17 cellular contexts compared by ENCODE assay signal in genomic region chr18:68429111-68429510, GRCh38.
DNase-seq lines count a peak whose midpoint lies in the region; ATAC-seq, FAIRE-seq and TF ChIP-seq lines count a peak whose summit lies in the region.
"Had no signal": no experiment of that assay in that cellular context is flagged by ENCODE, and none has a peak within 500 bp of the region (broad histone marks: within the 10 kb centered on the region; RNA-seq: fewer than 3 reads in every experiment).

No MANE protein-coding gene starts in this region.

- no peak for TF ChIP-seq CTCF in HFFc6 (IDR thresholded peaks at IDR 0.05)
- no peak for TF ChIP-seq CTCF in astrocyte (IDR thresholded peaks at IDR 0.05; ENCODE audit: insufficient read depth, low read depth, low read length)
- no peak for TF ChIP-seq CTCF in glutamatergic neuron (IDR thresholded peaks at IDR 0.05; ENCODE audit: partially characterized antibody, unreplicated experiment)
- no peak for TF ChIP-seq CTCF in smooth muscle cell (IDR thresholded peaks at IDR 0.05; ENCODE audit: borderline replicate concordance, insufficient read depth, poor library complexity, severe bottlenecking)

- H3K79me2 ChIP-seq in astrocyte (ENCODE audit: insufficient read depth, low read length) (no peaks in the 10 kb centered on the region), smooth muscle cell (ENCODE audit: low read depth) (no peaks in the 10 kb centered on the region)

- no peak overlapping the region for H3K4me2 ChIP-seq in astrocyte (ENCODE audit: low read length)
- peak overlapping the region; percentile 55 for H3K4me2 ChIP-seq in smooth muscle cell

- H3K4me3 ChIP-seq in astrocyte (ENCODE audit: insufficient read depth, low read depth, low read length) (no peak overlapping the region), smooth muscle cell (no peak overlapping the region)
- H3K4me3 ChIP-seq: BLaER1 treated with 17β-estradiol and CSF1 and Interleukin-3, amounts not matched to agents 10 nM and 100 nM; HAP-1; K562; MG63; Peyer's patch had no signal

- H3K27me3 Mint-ChIP-seq in HFFc6 (ENCODE audit: insufficient read depth) (no peaks in the 10 kb centered on the region), astrocyte (ENCODE audit: low read depth, unreplicated experiment) (no peaks in the 10 kb centered on the region), glutamatergic neuron (ENCODE audit: unreplicated experiment) (peaks cover 13% of the 10 kb centered on the region)

- H3K36me3 Mint-ChIP-seq in HFFc6 (ENCODE audit: low read depth) (peaks cover 4% of the 10 kb centered on the region; the same call in 1 of the 2 replicates), astrocyte (ENCODE audit: low read depth, unreplicated experiment) (no peaks in the 10 kb centered on the region), glutamatergic neuron (ENCODE audit: unreplicated experiment) (no peaks in the 10 kb centered on the region)

- H3K36me3 ChIP-seq in astrocyte (ENCODE audit: insufficient read depth, low read length) (no peaks in the 10 kb centered on the region), smooth muscle cell (ENCODE audit: low read depth) (no peaks in the 10 kb centered on the region)
- H3K36me3 ChIP-seq: BLaER1 treated with 17β-estradiol and CSF1 and Interleukin-3, amounts not matched to agents 10 nM and 100 nM; HAP-1; MG63; Peyer's patch had no signal

- peak overlapping the region; percentile 68 for H3K27ac Mint-ChIP-seq in HFFc6
- peak overlapping the region; percentile 22 for H3K27ac Mint-ChIP-seq in astrocyte (ENCODE audit: unreplicated experiment)
- H3K27ac Mint-ChIP-seq in glutamatergic neuron (ENCODE audit: unreplicated experiment), result peak overlapping the region; percentile 97

- H3F3A ChIP-seq in smooth muscle cell (ENCODE audit: low read depth), result peaks cover 15% of the 10 kb centered on the region

- H3K27ac ChIP-seq in astrocyte (ENCODE audit: low read depth, low read length), result peak overlapping the region; percentile 71
- H3K27ac ChIP-seq in smooth muscle cell (ENCODE audit: low read depth), result peak overlapping the region; percentile 95
- H3K27ac ChIP-seq: Peyer's patch had no signal

- H3K4me1 Mint-ChIP-seq in HFFc6 (ENCODE audit: low read depth) (peaks cover 78% of the 10 kb centered on the region), astrocyte (ENCODE audit: low read depth, unreplicated experiment) (peaks cover 51% of the 10 kb centered on the region), glutamatergic neuron (ENCODE audit: low read depth, unreplicated experiment) (peaks cover 57% of the 10 kb centered on the region)

- no peak overlapping the region for H3K4me3 Mint-ChIP-seq in HFFc6
- no peak overlapping the region for H3K4me3 Mint-ChIP-seq in astrocyte (ENCODE audit: unreplicated experiment)
- H3K4me3 Mint-ChIP-seq in glutamatergic neuron (ENCODE audit: unreplicated experiment), result peak overlapping the region; percentile 74

- intact Hi-C loops in cardiac septum (cut with DNase I), result no loop called here

- H3K27me3 ChIP-seq in astrocyte (ENCODE audit: insufficient read depth, low read length) (no peaks in the 10 kb centered on the region), smooth muscle cell (ENCODE audit: low read depth) (no peaks in the 10 kb centered on the region)
- H3K27me3 ChIP-seq: BLaER1 treated with 17β-estradiol and CSF1 and Interleukin-3, amounts not matched to agents 10 nM and 100 nM; MG63; Peyer's patch had no signal

- 81% methylated on average over 6 of the region's 6 CpGs for WGBS in smooth muscle cell (ENCODE audit: low lambda C conversion rate)

- H3K9me3 ChIP-seq in astrocyte (ENCODE audit: insufficient read depth, low read depth, low read length) (no peaks in the 10 kb centered on the region), smooth muscle cell (replicated peaks; ENCODE audit: low read depth) (no peaks in the 10 kb centered on the region)
- H3K9me3 ChIP-seq: HAP-1, MG63, Peyer's patch had no signal

- peaks cover 32% of the 10 kb centered on the region for H3K4me1 ChIP-seq in astrocyte (ENCODE audit: insufficient read depth, low read length)
- peaks cover 7% of the 10 kb centered on the region for H3K4me1 ChIP-seq in smooth muscle cell (ENCODE audit: low read depth)
- H3K4me1 ChIP-seq: HAP-1, Peyer's patch had no signal

- no peaks in the 10 kb centered on the region for H4K20me1 ChIP-seq in astrocyte (ENCODE audit: insufficient read depth, low read length)
- H4K20me1 ChIP-seq in smooth muscle cell (ENCODE audit: low read depth), result no peaks in the 10 kb centered on the region
- H4K20me1 ChIP-seq: BLaER1 treated with 17β-estradiol and CSF1 and Interleukin-3, amounts not matched to agents 10 nM and 100 nM had no signal

- H3K9ac ChIP-seq in astrocyte (ENCODE audit: low read length) (peak overlapping the region; percentile 16), smooth muscle cell (ENCODE audit: low read depth) (peak overlapping the region; percentile 64)
- H3K9ac ChIP-seq: BLaER1 treated with 17β-estradiol and CSF1 and Interleukin-3, amounts not matched to agents 10 nM and 100 nM had no signal

- peak; percentile 17 for FAIRE-seq in astrocyte (lab: Jason Lieb, UNC)
- FAIRE-seq: K562 had no signal

- no peak for ATAC-seq in HG03045 (IDR thresholded peaks at IDR 0.05; ENCODE audit: unreplicated experiment)
- ATAC-seq: K562 had no signal

- H3K9me3 Mint-ChIP-seq in HFFc6, result no peaks in the 10 kb centered on the region
- no peaks in the 10 kb centered on the region for H3K9me3 Mint-ChIP-seq in astrocyte (ENCODE audit: unreplicated experiment)
- peaks cover 18% of the 10 kb centered on the region for H3K9me3 Mint-ChIP-seq in glutamatergic neuron (ENCODE audit: unreplicated experiment)

- H2AFZ ChIP-seq in astrocyte (ENCODE audit: low read depth, low read length) (no peak overlapping the region), smooth muscle cell (ENCODE audit: low read depth) (no peak overlapping the region)

- DNase-seq in HFFc6 (no peak), astrocyte (ENCODE audit: low read depth) (no peak), glutamatergic neuron (no peak), smooth muscle cell (lab: John Stamatoyannopoulos, UW; ENCODE audit: unreplicated experiment) (no peak), OCI-M2 (lab: John Stamatoyannopoulos, UW; ENCODE audit: unreplicated experiment) (no peak), cardiac septum (ENCODE audit: low spot score) (no peak)
- DNase-seq: MG63, NCI-H1092 treated with DMSO at 0.1 percent for 48 hours, NCI-H1694 treated with DMSO at 0.1 percent for 48 hours, NCI-H446 treated with DMSO at 0.1 percent for 48 hours, NCI-H748 treated with DMSO at 0.1 percent for 48 hours, Peyer's patch, SHP77 treated with DMSO at 0.1 percent for 48 hours had no signal

Comparison
In these comparisons a context has a peak if more than half of its experiments do, and no peak if none do; other contexts are left out.
1. H3K27ac Mint-ChIP-seq: peak in every context shown above with its lines; median percentile 97 in glutamatergic neuron; 68 in HFFc6; 22 in astrocyte.